ENCODE assay signal across 26 cellular contexts in genomic region chr2:165634282-165634681, GRCh38.
DNase-seq lines count a peak whose midpoint lies in the region; ATAC-seq and TF ChIP-seq lines count a peak whose summit lies in the region.
"Had no signal": no experiment of that assay in that cellular context is flagged by ENCODE, and none has a peak within 500 bp of the region (broad histone marks: within the 10 kb centered on the region; RNA-seq: fewer than 3 reads in every experiment).

No MANE protein-coding gene starts in this region.

- no peak overlapping the region for H4K5ac ChIP-seq in H9 (ENCODE audit: insufficient read length, low read depth, low read length)

- H3K4me1 ChIP-seq in H9 (ENCODE audit: insufficient read depth, low read length) (peaks cover 4% of the 10 kb centered on the region; the same call in 1 of the 2 replicates), gastroesophageal sphincter (peaks cover 0 to 12% (median 0%) of the 10 kb centered on the region in 3 donors), psoas muscle (no peaks in the 10 kb centered on the region)
- H3K4me1 ChIP-seq: BE2C had no signal

- H2BK20ac ChIP-seq in H9 (ENCODE audit: low read depth, low read length, poor library complexity, severe bottlenecking) = no peak overlapping the region

- H3K23ac ChIP-seq in H9 (ENCODE audit: insufficient read length, low read depth, low read length) = no peak overlapping the region

- H3K27ac ChIP-seq in H9 (ENCODE audit: insufficient read length, low read depth, low read length) (peak overlapping the region; percentile 96), gastroesophageal sphincter (no peak overlapping the region), psoas muscle (no peak overlapping the region)
- H3K27ac ChIP-seq: brain microvascular endothelial cell had no signal

- H2BK120ac ChIP-seq in H9 (ENCODE audit: low read depth, low read length, poor library complexity, severe bottlenecking) = no peak overlapping the region

- H3K9me3 Mint-ChIP-seq in H9 (no peaks in the 10 kb centered on the region), osteocyte (ENCODE audit: unreplicated experiment) (no peaks in the 10 kb centered on the region)
- H3K9me3 Mint-ChIP-seq: activated CD4-positive, alpha-beta T cell treated with anti-CD3 and anti-CD28 coated beads, Interleukin-2, amount 10 ng/mL, durations not matched to agents 7 days and 5 days; activated T-cell treated with anti-CD3 and anti-CD28 coated beads, Interleukin-2, amount 50 U/mL, for 4 hours; naive B cell; stimulated activated naive CD8-positive, alpha-beta T cell treated with anti-CD3 and anti-CD28 coated beads, Interleukin-15, amount 100 ng/mL, for 72 hours had no signal

- H2AFZ ChIP-seq in H9 (ENCODE audit: low read length) = no peak overlapping the region

- H3K14ac ChIP-seq in H9 (ENCODE audit: insufficient read depth, low read length) = no peak overlapping the region

- H2AK5ac ChIP-seq in H9 (ENCODE audit: insufficient read length, low read length) = no peak overlapping the region

- WGBS in H9 (ENCODE audit: extremely low coverage, insufficient read length, low lambda C conversion rate) = no CpG with 5 or more reads among the region's 4 CpGs
- 40 to 70% methylated on average over 2 to 4 of the region's 4 CpGs for WGBS in gastroesophageal sphincter (ENCODE audit: low coverage in 1 of 2), 2 donors
- WGBS in psoas muscle, 3 donors = 64 to 91% (median 77%) methylated on average over 4 of the region's 4 CpGs

- H3K4me3 Mint-ChIP-seq in H9 (no peak overlapping the region), osteocyte (ENCODE audit: unreplicated experiment) (no peak overlapping the region)
- H3K4me3 Mint-ChIP-seq: activated CD4-positive, alpha-beta T cell treated with anti-CD3 and anti-CD28 coated beads, Interleukin-2, amount 10 ng/mL, durations not matched to agents 7 days and 5 days; activated T-cell treated with anti-CD3 and anti-CD28 coated beads, Interleukin-2, amount 50 U/mL, for 4 hours; naive B cell; stimulated activated naive CD8-positive, alpha-beta T cell treated with anti-CD3 and anti-CD28 coated beads, Interleukin-15, amount 100 ng/mL, for 72 hours had no signal

- H3K27me3 Mint-ChIP-seq in H9 (ENCODE audit: low read depth) (no peaks in the 10 kb centered on the region), osteocyte (ENCODE audit: unreplicated experiment) (peaks cover 2% of the 10 kb centered on the region)
- H3K27me3 Mint-ChIP-seq: stimulated activated naive CD8-positive, alpha-beta T cell treated with anti-CD3 and anti-CD28 coated beads, Interleukin-15, amount 100 ng/mL, for 72 hours had no signal

- H4K20me1 ChIP-seq in H9 (ENCODE audit: control insufficient read depth, insufficient read depth, insufficient read length) = peaks cover 2% of the 10 kb centered on the region

- TF ChIP-seq POLR2A in gastroesophageal sphincter (IDR thresholded peaks at IDR 0.05) = no peak

- H3K18ac ChIP-seq in H9 (ENCODE audit: insufficient read length, low read depth, low read length) = no peak overlapping the region

- H3T11ph ChIP-seq in H9 (ENCODE audit: low read length) = no peak overlapping the region

- H4K91ac ChIP-seq in H9 (ENCODE audit: insufficient read length, low read depth, low read length) = no peak overlapping the region

- H2BK5ac ChIP-seq in H9 (ENCODE audit: insufficient read length, low read length) = no peak overlapping the region

- H3K4me1 Mint-ChIP-seq in H9 = peaks cover 53 to 55% of the 10 kb centered on the region in 2 experiments
- peaks cover 27% of the 10 kb centered on the region for H3K4me1 Mint-ChIP-seq in osteocyte (ENCODE audit: unreplicated experiment)
- H3K4me1 Mint-ChIP-seq: naive B cell had no signal

- H3K4ac ChIP-seq in H9 (ENCODE audit: low read depth, low read length) = no peak overlapping the region

- no peaks in the 10 kb centered on the region for H3K79me2 ChIP-seq in H9 (ENCODE audit: insufficient read depth, low read length)

- ATAC-seq in gastroesophageal sphincter = no peak
- no peak for ATAC-seq in psoas muscle
- ATAC-seq: activated T-cell treated with anti-CD3 and anti-CD28 coated beads, Interleukin-2, amount 50 U/mL, for 4 hours; stimulated activated naive CD8-positive, alpha-beta T cell treated with anti-CD3 and anti-CD28 coated beads, Interleukin-15, amount 100 ng/mL, for 72 hours had no signal

- H3K23me2 ChIP-seq in H9 (ENCODE audit: insufficient read length, low read depth, low read length, poor library complexity, severe bottlenecking) = no peaks in the 10 kb centered on the region

- no peaks in the 10 kb centered on the region for H3K79me1 ChIP-seq in H9 (ENCODE audit: insufficient read depth, low read depth, low read length, poor library complexity, severe bottlenecking)

- intact Hi-C loops in psoas muscle (cut with DNase I) = no loop called here

- peak overlapping the region; percentile 37 to 87 (median 87) for H3K27ac Mint-ChIP-seq in H9
- peak overlapping the region; percentile 55 for H3K27ac Mint-ChIP-seq in osteocyte (ENCODE audit: unreplicated experiment)
- H3K27ac Mint-ChIP-seq: activated CD4-positive, alpha-beta T cell treated with anti-CD3 and anti-CD28 coated beads, Interleukin-2, amount 10 ng/mL, durations not matched to agents 7 days and 5 days; stimulated activated naive CD8-positive, alpha-beta T cell treated with anti-CD3 and anti-CD28 coated beads, Interleukin-15, amount 100 ng/mL, for 72 hours had no signal

- H2BK12ac ChIP-seq in H9 (ENCODE audit: insufficient read length, low read depth, low read length) = no peak overlapping the region

- H3K9me3 ChIP-seq in H9 (ENCODE audit: control insufficient read depth, low read depth, low read length) = no peaks in the 10 kb centered on the region
- no peaks in the 10 kb centered on the region for H3K9me3 ChIP-seq in gastroesophageal sphincter
- no peaks in the 10 kb centered on the region for H3K9me3 ChIP-seq in psoas muscle
- H3K9me3 ChIP-seq: BE2C, heart left ventricle, ovary, tibial nerve had no signal

- H3K9ac ChIP-seq in H9 (ENCODE audit: extremely low read depth, insufficient read length, low read length) = no peak overlapping the region

- H3K4me3 ChIP-seq in gastroesophageal sphincter (no peak overlapping the region), psoas muscle (no peak overlapping the region)
- H3K4me3 ChIP-seq: heart left ventricle, ovary, smooth muscle cell, tibial nerve had no signal

- H3K36me3 ChIP-seq in gastroesophageal sphincter (no peaks in the 10 kb centered on the region), psoas muscle (ENCODE audit: insufficient read depth in 1 of 2, low read depth in 1 of 2) (peaks cover 0 to 2% of the 10 kb centered on the region in 2 donors)
- H3K36me3 ChIP-seq: BE2C, brain microvascular endothelial cell, heart left ventricle, ovary, tibial nerve had no signal

- H3K36me3 Mint-ChIP-seq in H9 (ENCODE audit: insufficient read depth in 1 of 3, low read depth in 3 of 3) (no peaks in the 10 kb centered on the region), osteocyte (ENCODE audit: unreplicated experiment) (no peaks in the 10 kb centered on the region)
- H3K36me3 Mint-ChIP-seq: naive B cell had no signal

- no peak for TF ChIP-seq EP300 in gastroesophageal sphincter (IDR thresholded peaks at IDR 0.05)

- H3K27me3 ChIP-seq in H9 (ENCODE audit: insufficient read depth, low read length) (no peaks in the 10 kb centered on the region), gastroesophageal sphincter (no peaks in the 10 kb centered on the region), psoas muscle (ENCODE audit: insufficient read depth in 3 of 3, low read length in 2 of 3) (no peaks in the 10 kb centered on the region)
- H3K27me3 ChIP-seq: BE2C, brain microvascular endothelial cell, heart left ventricle, ovary, tibial nerve had no signal

- no peak for TF ChIP-seq CTCF in H9 (conservative IDR thresholded peaks at IDR 0.05)
- TF ChIP-seq CTCF in osteocyte (IDR thresholded peaks at IDR 0.05) = no peak
- no peak for TF ChIP-seq CTCF in gastroesophageal sphincter (IDR thresholded peaks at IDR 0.05)
- TF ChIP-seq CTCF in psoas muscle (IDR thresholded peaks at IDR 0.05) = no peak

- no peak overlapping the region for H4K8ac ChIP-seq in H9 (replicated peaks; ENCODE audit: insufficient read length, low read depth, low read length)

- no peak overlapping the region for H2BK15ac ChIP-seq in H9 (ENCODE audit: low read depth, low read length)

- no peak for DNase-seq in H9
- peak; percentile 26 for DNase-seq in astrocyte of the hippocampus (ENCODE audit: low read depth, low spot score)
- DNase-seq in iris pigment epithelial cell (ENCODE audit: low read depth) = peak; percentile 5
- no peak for DNase-seq in osteocyte (ENCODE audit: extremely low spot score, unreplicated experiment)
- DNase-seq in activated CD4-positive, alpha-beta T cell treated with anti-CD3 and anti-CD28 coated beads for 48 hours = no peak
- no peak for DNase-seq in NCI-H524 treated with DMSO at 0.1 percent for 48 hours (lab: John Stamatoyannopoulos, UW)
- DNase-seq in psoas muscle = no peak
- DNase-seq: ACHN; activated CD4-positive, alpha-beta T cell treated with anti-CD3 and anti-CD28 coated beads, Interleukin-2, amount 10 ng/mL, durations not matched to agents 7 days and 5 days; activated gamma-delta T cell treated with Interleukin-2 at 50 U/mL for 16 hours; activated T-cell treated with anti-CD3 and anti-CD28 coated beads, Interleukin-2, amount 50 U/mL, for 4 hours; DMS53; effector CD8-positive, alpha-beta T cell; KG1; naive B cell; NCI-H510A; stimulated activated CD4-positive, alpha-beta T cell treated with anti-CD3 and anti-CD28 coated beads, Interleukin-1b, Interleukin-23, amount 100 ng/mL, for 48 hours; stimulated activated CD8-positive, alpha-beta memory T cell treated with anti-CD3 and anti-CD28 coated beads, Interleukin-4, amount 100 ng/mL, for 48 hours; stimulated activated naive CD8-positive, alpha-beta T cell treated with anti-CD3 and anti-CD28 coated beads, Interleukin-15, amount 100 ng/mL, for 72 hours had no signal

- H3K4me2 ChIP-seq in H9 (ENCODE audit: insufficient read depth, insufficient read length, low read length) = no peak overlapping the region
- H3K4me2 ChIP-seq: smooth muscle cell had no signal

- no peak overlapping the region for H3K56ac ChIP-seq in H9 (ENCODE audit: insufficient read length, low read depth, low read length)

Comparison
In these comparisons a context has a peak if more than half of its experiments do, and no peak if none do; other contexts are left out.
1. DNase-seq: peak in astrocyte of the hippocampus (single experiment) and iris pigment epithelial cell (single experiment); none in H9 (single experiment), osteocyte (single experiment), activated CD4-positive, alpha-beta T cell treated with anti-CD3 and anti-CD28 coated beads for 48 hours (single experiment), NCI-H524 treated with DMSO at 0.1 percent for 48 hours (single experiment) and psoas muscle (0 of 2).